Comparison of ENCODE assay signal across 10 cellular contexts in genomic region chr6:45697605-45698004, GRCh38.
DNase-seq lines count a peak whose midpoint lies in the region; ATAC-seq, FAIRE-seq and TF ChIP-seq lines count a peak whose summit lies in the region.
"Had no signal": no experiment of that assay in that cellular context is flagged by ENCODE, and none has a peak within 500 bp of the region (broad histone marks: within the 10 kb centered on the region; RNA-seq: fewer than 3 reads in every experiment).

No MANE protein-coding gene starts in this region.

- H3K4me1 Mint-ChIP-seq in naive thymus-derived CD8-positive, alpha-beta T cell, result no peaks in the 10 kb centered on the region
- H3K4me1 Mint-ChIP-seq in activated CD4-positive, alpha-beta T cell treated with anti-CD3 and anti-CD28 coated beads for 36 hours, result peaks cover 2% of the 10 kb centered on the region

- POLR2A ChIA-PET in naive thymus-derived CD8-positive, alpha-beta T cell (lab: Charles Lee), result interaction anchor here (1.4 kb wide), 1 partner anchor 19 kb away, joined by 6 read pairs; no protein-coding TSS in a partner anchor
- POLR2A ChIA-PET in activated CD4-positive, alpha-beta T cell treated with anti-CD3 and anti-CD28 coated beads for 36 hours (lab: Charles Lee), result interaction anchor here (0.7 to 1.1 kb wide), 2 partner anchors 10 to 268 kb away, joined by 3 to 4 read pairs; no protein-coding TSS in a partner anchor

- H3K4me3 Mint-ChIP-seq in naive thymus-derived CD8-positive, alpha-beta T cell, result no peak overlapping the region
- H3K4me3 Mint-ChIP-seq in activated CD4-positive, alpha-beta T cell treated with anti-CD3 and anti-CD28 coated beads for 36 hours, result no peak overlapping the region

- H3K9me3 Mint-ChIP-seq in naive thymus-derived CD8-positive, alpha-beta T cell, result peaks cover 0 to 3% (median 0%) of the 10 kb centered on the region in 9 donors
- H3K9me3 Mint-ChIP-seq in activated CD4-positive, alpha-beta T cell treated with anti-CD3 and anti-CD28 coated beads for 36 hours (ENCODE audit: low read depth), result no peaks in the 10 kb centered on the region

- no peak overlapping the region for H3K4me3 ChIP-seq in GM12864 (ENCODE audit: low read depth, low read length)

- DNase-seq in GM12864 (ENCODE audit: low read depth), result peak; percentile 49
- peak; percentile 96 for DNase-seq in RCC 7860 (ENCODE audit: low spot score)
- peak; percentile 79 for DNase-seq in hepatic stellate cell (ENCODE audit: low spot score)
- no peak for DNase-seq in cardiac septum (ENCODE audit: low spot score)
- no peak for DNase-seq in NCI-H1417 treated with DMSO at 0.1 percent for 48 hours (lab: John Stamatoyannopoulos, UW)
- no peak for DNase-seq in naive thymus-derived CD8-positive, alpha-beta T cell
- no peak for DNase-seq in activated CD4-positive, alpha-beta T cell treated with anti-CD3 and anti-CD28 coated beads for 36 hours
- DNase-seq: kidney, NCI-H187 had no signal

- ATAC-seq in HG02678 (IDR thresholded peaks at IDR 0.05; ENCODE audit: unreplicated experiment), result peak; percentile 76
- no peak for ATAC-seq in naive thymus-derived CD8-positive, alpha-beta T cell
- ATAC-seq in activated CD4-positive, alpha-beta T cell treated with anti-CD3 and anti-CD28 coated beads for 36 hours, result no peak

- CTCF ChIA-PET in activated CD4-positive, alpha-beta T cell treated with anti-CD3 and anti-CD28 coated beads for 36 hours (lab: Charles Lee), result interaction anchor here (0.5 kb wide), 1 partner anchor 851 kb away, joined by 3 read pairs; no protein-coding TSS in a partner anchor

- no peak for TF ChIP-seq CTCF in GM12864 (IDR thresholded peaks at IDR 0.05; ENCODE audit: low read depth, low read length, missing control alignments)

- H3K27me3 Mint-ChIP-seq in naive thymus-derived CD8-positive, alpha-beta T cell, result peaks cover 0 to 1% (median 0%) of the 10 kb centered on the region in 5 donors
- no peaks in the 10 kb centered on the region for H3K27me3 Mint-ChIP-seq in activated CD4-positive, alpha-beta T cell treated with anti-CD3 and anti-CD28 coated beads for 36 hours

- intact Hi-C loops in cardiac septum (cut with DNase I), result no loop called here
- intact Hi-C loops in activated CD4-positive, alpha-beta T cell treated with anti-CD3 and anti-CD28 coated beads for 36 hours (cut with DNase I, micrococcal nuclease), result no loop called here

- H3K27ac Mint-ChIP-seq in naive thymus-derived CD8-positive, alpha-beta T cell, result no peak overlapping the region
- H3K27ac Mint-ChIP-seq in activated CD4-positive, alpha-beta T cell treated with anti-CD3 and anti-CD28 coated beads for 36 hours, result no peak overlapping the region

- H3K36me3 Mint-ChIP-seq in naive thymus-derived CD8-positive, alpha-beta T cell, result no peaks in the 10 kb centered on the region
- H3K36me3 Mint-ChIP-seq in activated CD4-positive, alpha-beta T cell treated with anti-CD3 and anti-CD28 coated beads for 36 hours (ENCODE audit: low read depth), result no peaks in the 10 kb centered on the region

- peak; percentile 96 for FAIRE-seq in RCC 7860 (lab: Jason Lieb, UNC)
- FAIRE-seq: kidney had no signal

Comparison
In these comparisons a context has a peak if more than half of its experiments do, and no peak if none do; other contexts are left out.
1. DNase-seq: peak in GM12864 (single experiment), RCC 7860 (single experiment) and hepatic stellate cell (single experiment); none in cardiac septum (single experiment), NCI-H1417 treated with DMSO at 0.1 percent for 48 hours (single experiment), naive thymus-derived CD8-positive, alpha-beta T cell (0 of 10) and activated CD4-positive, alpha-beta T cell treated with anti-CD3 and anti-CD28 coated beads for 36 hours (single experiment).